In genomic region chr11:63099555-63099954, GRCh38 we compare ENCODE assay signal across 32 cellular contexts. TPM values are rescaled to one million over a fixed set of nuclear protein-coding genes. Genes with fewer than 3 reads are reported as not detected.
"Had no signal": no experiment of that assay in that cellular context is flagged by ENCODE, and none has a peak within 500 bp of the region (broad histone marks: within the 10 kb centered on the region; RNA-seq: fewer than 3 reads in every experiment).

No MANE protein-coding gene starts in this region.

- ATAC-seq: heart left ventricle, left lung, lower lobe of right lung, psoas muscle, sciatic nerve had no signal

- H3K27ac ChIP-seq: epithelial cell of prostate, esophagus squamous epithelium, heart left ventricle, left lung, lower lobe of right lung, parathyroid adenoma, psoas muscle, spleen, stomach, thoracic aorta, transverse colon had no signal

- FAIRE-seq: endometrium had no signal

- H3K4me3 Mint-ChIP-seq: memory B cell, naive B cell, nephron progenitor cell had no signal

- H3K4me3 ChIP-seq: esophagus squamous epithelium, heart left ventricle, left lung, lower lobe of right lung, psoas muscle, spleen, stomach, thoracic aorta, transverse colon had no signal

- H3K27ac Mint-ChIP-seq: memory B cell, naive B cell, nephron progenitor cell had no signal

- H3K79me2 ChIP-seq: parathyroid adenoma had no signal

- DNase-seq: central memory CD4-positive, alpha-beta T cell; cortex of kidney; effector memory CD4-positive, alpha-beta T cell; esophagus squamous epithelium; heart left ventricle; hypothalamus; islet precursor cell; left lung; lower lobe of right lung; midbrain; naive B cell; nephron progenitor cell; psoas muscle; spleen; stimulated activated CD4-positive, alpha-beta T cell treated with anti-CD3 and anti-CD28 coated beads, Interleukin-15, amount 100 ng/mL, for 24 hours; stimulated activated CD4-positive, alpha-beta T cell treated with anti-CD3 and anti-CD28 coated beads, Interleukin-1b, Interleukin-23, amount 100 ng/mL, for 48 hours; stimulated activated naive CD4-positive, alpha-beta T cell; stomach; substantia nigra; transverse colon had no signal

- H2AFZ ChIP-seq: parathyroid adenoma had no signal

- H3K27me3 ChIP-seq: esophagus squamous epithelium, heart left ventricle, left lung, spleen, stomach, transverse colon had no signal

- H3K9ac ChIP-seq: parathyroid adenoma had no signal

- H3K4me1 Mint-ChIP-seq: naive B cell, nephron progenitor cell had no signal

- H3K36me3 ChIP-seq: esophagus squamous epithelium, heart left ventricle, left lung, lower lobe of right lung, spleen, stomach, thoracic aorta, transverse colon had no signal

- H3K4me1 ChIP-seq: esophagus squamous epithelium, heart left ventricle, left lung, lower lobe of right lung, parathyroid adenoma, psoas muscle, spleen, transverse colon had no signal

RNA-seq across cellular contexts. Expression of gene SLC22A24, which starts 44.5 kb away (rescaled TPM):
- total RNA-seq: chondrocyte, esophagus squamous epithelium, frontal cortex, glomerular endothelial cell, heart left ventricle, left lung, lower lobe of right lung, omental fat pad, psoas muscle, sciatic nerve, skeletal muscle tissue, spleen, stomach, thoracic aorta, transverse colon, ureter had no signal
- polyA plus RNA-seq: heart left ventricle, psoas muscle, spleen, stomach had no signal
